ENCODE assay signal across 1 cellular context in genomic region chr20:45419188-45420091, GRCh38.
A peak's percentile ranks its signal among the peaks of the same experiment; 100 is the strongest.
TF ChIP-seq lines count a peak whose summit lies in the region.

No MANE protein-coding gene starts in this region.

TF ChIP-seq in IMR-90, 13 proteins besides CTCF, POLR2A, EP300 and RAD21:
- TF ChIP-seq NFE2L2 (IDR thresholded peaks at IDR 0.05; ENCODE audit: low read depth, low read length) (no peak), FOS (IDR thresholded peaks at IDR 0.05; ENCODE audit: low read depth, low read length) (peak; percentile 36; the same call in 1 of the 2 replicates), MXI1 (IDR thresholded peaks at IDR 0.05; ENCODE audit: borderline replicate concordance, low read depth, low read length) (peak; percentile 10; the same call in 1 of the 2 replicates), CHD1 (IDR thresholded peaks at IDR 0.05; ENCODE audit: low read depth, low read length) (no peak), MAZ (IDR thresholded peaks at IDR 0.05; ENCODE audit: borderline replicate concordance, low read depth, low read length) (no peak), RFX5 (IDR thresholded peaks at IDR 0.05; ENCODE audit: low read depth, low read length) (no peak), MAFK (IDR thresholded peaks at IDR 0.05; ENCODE audit: low read depth, low read length) (no peak), SMC3 (IDR thresholded peaks at IDR 0.05; ENCODE audit: low read depth, low read length) (no peak), RCOR1 (IDR thresholded peaks at IDR 0.05; ENCODE audit: insufficient replicate concordance, low read length) (no peak), BHLHE40 (IDR thresholded peaks at IDR 0.05; ENCODE audit: low read depth, low read length) (peak; percentile 61; the same call in 1 of the 2 replicates), ELK1 (IDR thresholded peaks at IDR 0.05; ENCODE audit: borderline replicate concordance, low read depth, low read length) (no peak), CEBPB (IDR thresholded peaks at IDR 0.05; ENCODE audit: low read depth, low read length) (peak; percentile 57), USF2 (IDR thresholded peaks at IDR 0.05; ENCODE audit: low read depth, low read length) (peak; percentile 46)
